ENCODE assay signal across 4 cellular contexts in the genomic region with DNA sequence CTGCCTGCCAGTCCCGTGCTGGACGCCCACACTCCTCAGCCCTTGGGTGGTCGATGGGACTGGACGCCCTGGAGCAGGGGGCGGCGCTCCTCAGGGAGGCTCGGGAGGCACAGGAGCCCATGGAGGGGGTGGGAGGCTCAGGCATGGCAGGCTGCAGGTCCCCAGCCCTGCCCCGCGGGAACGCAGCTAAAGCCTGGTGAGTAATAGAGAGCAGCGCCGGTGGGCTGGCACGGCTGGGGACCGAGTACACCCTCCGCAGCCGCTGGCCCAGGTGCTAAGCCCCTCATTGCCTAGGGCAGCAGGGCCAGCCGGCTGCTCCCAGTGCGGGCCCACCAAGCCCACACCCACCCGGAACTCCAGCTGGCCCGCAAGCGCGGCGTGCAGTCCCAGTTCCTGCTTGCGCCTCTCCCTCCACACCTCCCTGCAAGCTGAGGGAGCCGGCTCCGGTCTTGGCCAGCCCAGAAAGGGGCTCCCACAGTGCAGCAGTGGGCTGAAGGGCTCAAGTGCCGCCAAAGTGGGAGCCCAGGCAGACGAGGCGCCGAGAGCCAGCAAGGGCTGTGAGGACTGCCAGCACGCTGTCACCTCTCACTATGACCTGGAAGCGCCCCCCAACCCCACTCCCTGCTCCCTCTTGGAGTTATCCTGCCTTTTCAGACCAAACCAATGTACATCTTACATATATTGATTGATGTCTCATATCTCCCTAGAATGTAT. TPM values are rescaled to one million over a fixed set of nuclear protein-coding genes. Genes with fewer than 3 reads are reported as not detected.
DNase-seq lines count a peak whose midpoint lies in the region; ATAC-seq, FAIRE-seq and TF ChIP-seq lines count a peak whose summit lies in the region.
"Not testable (repeated sequence)": the region's sequence is repeated elsewhere in the genome, so short reads cannot be mapped to it uniquely, and the experiment has no call there.

No MANE protein-coding gene starts in this region.

- DNase-seq in endothelial cell (ENCODE audit: low spot score); neuronal stem cell (ENCODE audit: low spot score): not testable (repeated sequence)
- DNase-seq in kidney (peak; percentile 59), upper lobe of right lung (peak; percentile 52)

- H3K9me3 ChIP-seq in kidney (ENCODE audit: control insufficient read depth in 1 of 2, low read length in 2 of 2); neuronal stem cell (replicated peaks in 1 of 2; ENCODE audit: control insufficient read depth in 2 of 2, insufficient read depth in 1 of 2, low read depth in 1 of 2, low read length in 2 of 2); upper lobe of right lung: not testable (repeated sequence)

- H3K36me3 Mint-ChIP-seq in endothelial cell (ENCODE audit: low read depth, unreplicated experiment), result not testable (repeated sequence)

- H2BK15ac ChIP-seq in neuronal stem cell (ENCODE audit: low read length), result peak overlapping the region; percentile 58

- not testable (repeated sequence) for H3K27ac ChIP-seq in kidney (ENCODE audit: low read depth in 2 of 2, low read length in 2 of 2); neuronal stem cell (replicated peaks; ENCODE audit: low read length); upper lobe of right lung

- WGBS in neuronal stem cell (ENCODE audit: extremely low coverage in 2 of 2, insufficient read length in 2 of 2, insufficient replicate concordance in 1 of 2), 2 donors, result no CpG with 5 or more reads among the region's 32 CpGs

- not testable (repeated sequence) for H4K8ac ChIP-seq in neuronal stem cell (ENCODE audit: low read depth, low read length)

- H3K14ac ChIP-seq in neuronal stem cell (ENCODE audit: low read length), result not testable (repeated sequence)

- H3K27me3 Mint-ChIP-seq in endothelial cell (ENCODE audit: unreplicated experiment), result not testable (repeated sequence)

- H2BK5ac ChIP-seq in neuronal stem cell (ENCODE audit: low read length), result not testable (repeated sequence)

- not testable (repeated sequence) for H3K23ac ChIP-seq in neuronal stem cell (ENCODE audit: low read depth, low read length, poor library complexity)

- H2AFZ ChIP-seq in neuronal stem cell (ENCODE audit: low read length), result not testable (repeated sequence)

- not testable (repeated sequence) for H3K9me3 Mint-ChIP-seq in endothelial cell (ENCODE audit: unreplicated experiment)

- H3K27ac Mint-ChIP-seq in endothelial cell (ENCODE audit: unreplicated experiment), result peak overlapping the region; percentile 39

- not testable (repeated sequence) for H3K79me1 ChIP-seq in neuronal stem cell (ENCODE audit: low read depth, low read length)

- H2AK5ac ChIP-seq in neuronal stem cell (ENCODE audit: low read depth, low read length), result not testable (repeated sequence)

- intact Hi-C loops in kidney (cut with DNase I); upper lobe of right lung (cut with DNase I): not testable (repeated sequence)

- not testable (repeated sequence) for TF ChIP-seq CTCF in endothelial cell (IDR thresholded peaks at IDR 0.05; ENCODE audit: unreplicated experiment); kidney (IDR thresholded peaks at IDR 0.05; ENCODE audit: borderline replicate concordance, extremely low read depth, insufficient read depth); upper lobe of right lung (IDR thresholded peaks at IDR 0.05)

- not testable (repeated sequence) for H3K4me3 Mint-ChIP-seq in endothelial cell (ENCODE audit: unreplicated experiment)

- not testable (repeated sequence) for H3K36me3 ChIP-seq in kidney (ENCODE audit: control insufficient read depth in 1 of 2, insufficient read depth in 2 of 2, low read length in 2 of 2); neuronal stem cell (replicated peaks in 1 of 2; ENCODE audit: control insufficient read depth in 2 of 2, insufficient read depth in 2 of 2, low read length in 2 of 2); upper lobe of right lung

- not testable (repeated sequence) for H3K4me3 ChIP-seq in kidney (ENCODE audit: low read length in 2 of 2); neuronal stem cell (ENCODE audit: low read length in 2 of 2); upper lobe of right lung

- not testable (repeated sequence) for H3K9ac ChIP-seq in kidney (ENCODE audit: low read length in 2 of 2); neuronal stem cell (ENCODE audit: low read depth, low read length, poor library complexity)

- H2BK120ac ChIP-seq in neuronal stem cell (ENCODE audit: low read depth, low read length), result not testable (repeated sequence)

- H3K27me3 ChIP-seq in neuronal stem cell (ENCODE audit: control insufficient read depth in 3 of 3, insufficient read depth in 3 of 3, low read depth in 1 of 3, low read length in 3 of 3); upper lobe of right lung: not testable (repeated sequence)

- FAIRE-seq in kidney (lab: Jason Lieb, UNC), result not testable (repeated sequence)

- not testable (repeated sequence) for H3K18ac ChIP-seq in neuronal stem cell (ENCODE audit: low read length)

- ATAC-seq in upper lobe of right lung, result not testable (repeated sequence)

- H3K4ac ChIP-seq in neuronal stem cell (ENCODE audit: low read length), result not testable (repeated sequence)

- not testable (repeated sequence) for H2BK12ac ChIP-seq in neuronal stem cell (ENCODE audit: low read length)

- not testable (repeated sequence) for H3K4me2 ChIP-seq in neuronal stem cell (ENCODE audit: insufficient read depth, low read length, poor library complexity, severe bottlenecking)

- peaks cover 11% of the 10 kb centered on the region for H3K4me1 Mint-ChIP-seq in endothelial cell (ENCODE audit: unreplicated experiment)

- H3K4me1 ChIP-seq in kidney (ENCODE audit: control insufficient read depth in 1 of 2, insufficient read depth in 1 of 2, low read depth in 1 of 2, low read length in 2 of 2); neuronal stem cell (ENCODE audit: control insufficient read depth in 2 of 2, insufficient read depth in 1 of 2, low read depth in 1 of 2, low read length in 2 of 2); upper lobe of right lung: not testable (repeated sequence)

- H4K91ac ChIP-seq in neuronal stem cell (ENCODE audit: low read depth, low read length, poor library complexity), result not testable (repeated sequence)

RNA-seq across cellular contexts. Expression of gene ZBTB20, which starts 37.9 kb away (rescaled TPM):
- 4.2 TPM for total RNA-seq in endothelial cell (ENCODE audit: unreplicated experiment)
- total RNA-seq in kidney, result 142 TPM
- polyA plus RNA-seq in kidney (ENCODE audit: insufficient read depth, low read depth, low replicate concordance), result 0.99 TPM
- 0.73 TPM for polyA plus RNA-seq in neuronal stem cell (2013, experiment 1 of 2)
- polyA plus RNA-seq in neuronal stem cell (2013, experiment 2 of 2), result 0.97 TPM
- total RNA-seq in upper lobe of right lung, result 61.0 TPM

Comparison
In these comparisons a context has a peak if more than half of its experiments do, and no peak if none do; other contexts are left out.
1. RNA of gene ZBTB20, which starts 37.9 kb away (total RNA-seq): 142 TPM in kidney (single experiment) and 61.0 TPM in upper lobe of right lung (single experiment); 4.2 TPM in endothelial cell (single experiment); every median in the first group is over 10 times any median in the second.